8 cellular contexts compared by ENCODE assay signal in genomic region chr16:81095653-81095952, GRCh38. TPM values are rescaled to one million over a fixed set of nuclear protein-coding genes. Genes with fewer than 3 reads are reported as not detected.
DNase-seq lines count a peak whose midpoint lies in the region; ATAC-seq and TF ChIP-seq lines count a peak whose summit lies in the region.

No MANE protein-coding gene starts in this region.

- H3K36me3 Mint-ChIP-seq in naive B cell: no peaks in the 10 kb centered on the region

- H3K9me3 Mint-ChIP-seq in naive B cell: peaks cover 0 to 5% (median 0%) of the 10 kb centered on the region in 7 donors

- H3K27ac Mint-ChIP-seq in naive B cell: no peak overlapping the region

- peak; percentile 9 for ATAC-seq in GM19351 (IDR thresholded peaks at IDR 0.05; ENCODE audit: unreplicated experiment)
- ATAC-seq in HG03469 (IDR thresholded peaks at IDR 0.05; ENCODE audit: unreplicated experiment): peak; percentile 0
- no peak for ATAC-seq in naive B cell (ENCODE audit: low read depth in 2 of 2)

- peak overlapping the region; percentile 69 to 77 for H3K4me3 ChIP-seq in cardiac fibroblast (replicated peaks in 1 of 2; ENCODE audit: low read depth in 2 of 2, low read length in 2 of 2)

- TF ChIP-seq CTCF in cardiac fibroblast (IDR thresholded peaks at IDR 0.05; ENCODE audit: low read depth, low read length): no peak

- peaks cover 9 to 18% (median 15%) of the 10 kb centered on the region in 3 donors for H3K4me1 Mint-ChIP-seq in naive B cell

- DNase-seq in cardiac fibroblast (ENCODE audit: low read depth in 2 of 2) (no peak), naive B cell (no peak), DMS 273 treated with DMSO at 0.1 percent for 48 hours (lab: John Stamatoyannopoulos, UW) (no peak), hypothalamus (lab: John Stamatoyannopoulos, UW) (no peak), GF-D8 (lab: John Stamatoyannopoulos, UW) (no peak)
- DNase-seq in activated CD4-positive, CD25-positive, alpha-beta regulatory T cell treated with anti-CD3 and anti-CD28 coated beads, Interleukin-2, amount 50 U/mL, for 72 hours: no peak

- H3K4me3 Mint-ChIP-seq in naive B cell: peak overlapping the region; percentile 66 to 87 (median 79)

- H3K27me3 Mint-ChIP-seq in naive B cell: no peaks in the 10 kb centered on the region

RNA-seq across cellular contexts. Expression of gene GCSH, which starts 0.6 kb away (rescaled TPM):
- 10 to 100 TPM in 1 of 6 donors, 1 to 10 TPM in 5; 3.7 to 12.7 (median 6.2) TPM for polyA plus RNA-seq in naive B cell (ENCODE audit: low read depth in 6 of 6)

RNA-seq across cellular contexts. Expression of gene C16orf46, which starts 18.6 kb away (rescaled TPM):
- polyA plus RNA-seq in naive B cell (ENCODE audit: low read depth in 6 of 6): under 1 TPM; 0.25 to 0.52 (median 0.46) TPM

RNA-seq across cellular contexts. Expression of gene ATMIN, which starts 60.0 kb away (rescaled TPM):
- polyA plus RNA-seq in naive B cell (ENCODE audit: low read depth in 6 of 6): 10 to 100 TPM; 22.9 to 49.0 (median 30.8) TPM

Comparison
In these comparisons a context has a peak if more than half of its experiments do, and no peak if none do; other contexts are left out.
1. ATAC-seq: peak in GM19351 (single experiment) and HG03469 (single experiment); none in naive B cell (0 of 2).